29 cellular contexts compared by ENCODE assay signal in genomic region chr5:34677428-34677827, GRCh38.
"Had no signal": no experiment of that assay in that cellular context is flagged by ENCODE, and none has a peak within 500 bp of the region (broad histone marks: within the 10 kb centered on the region; RNA-seq: fewer than 3 reads in every experiment).

No MANE protein-coding gene starts in this region.

- H3K4me1 Mint-ChIP-seq: naive B cell; stimulated activated naive CD8-positive, alpha-beta T cell treated with anti-CD3 and anti-CD28 coated beads, Interleukin-15, amount 100 ng/mL, for 72 hours had no signal

- ATAC-seq: heart right ventricle; left cardiac atrium; left lung; mucosa of descending colon; natural killer cell treated with Interleukin-12 subunit alpha and Interleukin-12 subunit beta and Interleukin-15 and Interleukin-18, amount 100 ng/mL, for 72 hours; right lobe of liver; stimulated activated naive CD8-positive, alpha-beta T cell treated with anti-CD3 and anti-CD28 coated beads, Interleukin-15, amount 100 ng/mL, for 72 hours had no signal

- H3K27ac Mint-ChIP-seq: naive B cell; natural killer cell treated with Interleukin-12 subunit alpha and Interleukin-12 subunit beta and Interleukin-15 and Interleukin-18, amount 100 ng/mL, for 72 hours; stimulated activated naive CD8-positive, alpha-beta T cell treated with anti-CD3 and anti-CD28 coated beads, Interleukin-15, amount 100 ng/mL, for 72 hours had no signal

- FAIRE-seq: islet of Langerhans, small intestine had no signal

- H3K9me3 ChIP-seq: esophagus squamous epithelium, heart right ventricle, left lung, mucosa of descending colon, neutrophil, right lobe of liver, suprapubic skin had no signal

- H3K36me3 Mint-ChIP-seq: naive B cell; natural killer cell treated with Interleukin-12 subunit alpha and Interleukin-12 subunit beta and Interleukin-15 and Interleukin-18, amount 100 ng/mL, for 72 hours had no signal

- H3K36me3 ChIP-seq: esophagus squamous epithelium, heart right ventricle, left lung, neutrophil, right lobe of liver, suprapubic skin had no signal

- H3K27ac ChIP-seq: coronary artery, esophagus squamous epithelium, heart right ventricle, left lung, neutrophil, parathyroid adenoma, right lobe of liver, suprapubic skin had no signal

- H3K27me3 ChIP-seq: esophagus squamous epithelium, heart right ventricle, left lung, neutrophil, right lobe of liver, suprapubic skin had no signal

- H3K9ac ChIP-seq: parathyroid adenoma had no signal

- H3K27me3 Mint-ChIP-seq: progenitor cell of endocrine pancreas; stimulated activated naive CD8-positive, alpha-beta T cell treated with anti-CD3 and anti-CD28 coated beads, Interleukin-15, amount 100 ng/mL, for 72 hours; type B pancreatic cell had no signal

- H3K4me3 Mint-ChIP-seq: naive B cell; natural killer cell treated with Interleukin-12 subunit alpha and Interleukin-12 subunit beta and Interleukin-15 and Interleukin-18, amount 100 ng/mL, for 72 hours; neural crest cell; stimulated activated naive CD8-positive, alpha-beta T cell treated with anti-CD3 and anti-CD28 coated beads, Interleukin-15, amount 100 ng/mL, for 72 hours; type B pancreatic cell had no signal

- DNase-seq: dermis blood vessel endothelial cell; effector memory CD4-positive, alpha-beta T cell; erythroblast; esophagus squamous epithelium; foreskin melanocyte; glutamatergic neuron; heart right ventricle; hippocampal formation; left cardiac atrium; left lung; mucosa of descending colon; naive B cell; right lobe of liver; small intestine; stimulated activated CD4-positive, alpha-beta T cell treated with anti-CD3 and anti-CD28 coated beads, Interleukin-12 subunit alpha, Interleukin-12 subunit beta, amount 100 ng/mL, for 4 hours; stimulated activated CD4-positive, alpha-beta T cell treated with anti-CD3 and anti-CD28 coated beads, Interleukin-1b, Interleukin-23, amount 100 ng/mL, for 48 hours; stimulated activated CD4-positive, alpha-beta T cell treated with anti-CD3 and anti-CD28 coated beads, Interleukin-4, amount 100 ng/mL, for 1 hour; stimulated activated CD8-positive, alpha-beta memory T cell treated with anti-CD3 and anti-CD28 coated beads, Interleukin-4, amount 100 ng/mL, for 48 hours; stimulated activated naive CD4-positive, alpha-beta T cell; stimulated activated naive CD8-positive, alpha-beta T cell treated with anti-CD3 and anti-CD28 coated beads, Interleukin-15, amount 100 ng/mL, for 72 hours had no signal

- H3K4me3 ChIP-seq: coronary artery, esophagus squamous epithelium, heart right ventricle, left lung, mucosa of descending colon, right lobe of liver, suprapubic skin had no signal

- H3K9me3 Mint-ChIP-seq: naive B cell; natural killer cell treated with Interleukin-12 subunit alpha and Interleukin-12 subunit beta and Interleukin-15 and Interleukin-18, amount 100 ng/mL, for 72 hours; neural crest cell; stimulated activated naive CD8-positive, alpha-beta T cell treated with anti-CD3 and anti-CD28 coated beads, Interleukin-15, amount 100 ng/mL, for 72 hours; type B pancreatic cell had no signal

- H2AFZ ChIP-seq: parathyroid adenoma had no signal
